In the genomic region with DNA sequence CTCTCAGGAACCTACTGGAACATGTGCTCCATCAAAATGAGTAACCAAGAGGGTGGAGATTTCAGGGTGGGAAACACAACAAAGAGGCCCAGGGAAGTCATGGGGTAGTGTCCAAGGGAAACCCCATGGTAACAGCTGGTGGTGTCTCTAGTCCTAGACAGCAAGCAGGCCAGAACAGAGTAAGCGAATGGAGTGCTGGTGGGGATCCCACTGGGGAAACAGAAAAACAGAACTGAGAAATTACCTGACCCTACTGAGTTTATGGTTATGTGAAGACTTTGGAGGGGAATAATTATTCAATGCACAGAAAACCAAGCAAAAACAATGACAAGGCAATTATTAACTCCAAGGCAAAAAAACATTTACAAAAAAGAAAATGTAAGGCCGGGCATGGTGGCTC, we compare ENCODE assay signal across 11 cellular contexts. TPM values are rescaled to one million over a fixed set of nuclear protein-coding genes. Genes with fewer than 3 reads are reported as not detected.
DNase-seq lines count a peak whose midpoint lies in the region; ATAC-seq and TF ChIP-seq lines count a peak whose summit lies in the region.
"Had no signal": no experiment of that assay in that cellular context is flagged by ENCODE, and none has a peak within 500 bp of the region (broad histone marks: within the 10 kb centered on the region; RNA-seq: fewer than 3 reads in every experiment).

No MANE protein-coding gene starts in this region.

- H3K9me3 ChIP-seq in CD4-positive, CD25-positive, alpha-beta regulatory T cell (ENCODE audit: control insufficient read depth in 2 of 2, low read length in 2 of 2) = no peaks in the 10 kb centered on the region

- H3K4me3 Mint-ChIP-seq in CD4-positive, CD25-positive, alpha-beta regulatory T cell = peak overlapping the region in 1 of 4 donors; percentile 23
- H3K4me3 Mint-ChIP-seq in activated T-helper 17 cell treated with anti-CD3 and anti-CD28 coated beads, Interleukin-2, amount 50 U/mL, for 72 hours = no peak overlapping the region
- H3K4me3 Mint-ChIP-seq in glutamatergic neuron (ENCODE audit: unreplicated experiment) = no peak overlapping the region

- H3K4me1 ChIP-seq in CD4-positive, CD25-positive, alpha-beta regulatory T cell (ENCODE audit: control insufficient read depth, insufficient read depth, low read length, poor library complexity, severe bottlenecking) = no peaks in the 10 kb centered on the region

- no peak for DNase-seq in CD4-positive, CD25-positive, alpha-beta regulatory T cell
- DNase-seq in glutamatergic neuron = no peak
- DNase-seq in stimulated activated CD4-positive, alpha-beta T cell treated with anti-CD3 and anti-CD28 coated beads, Interleukin-2, amount 100 ng/mL, for 24 hours = no peak
- DNase-seq in NCI-H69 (lab: John Stamatoyannopoulos, UW) = no peak
- DNase-seq in effector CD4-positive, alpha-beta T cell = no peak
- DNase-seq: activated gamma-delta T cell, NCI-H1436 treated with DMSO at 0.1 percent for 48 hours, nucleus accumbens had no signal

- H3K36me3 ChIP-seq in CD4-positive, CD25-positive, alpha-beta regulatory T cell (ENCODE audit: control insufficient read depth, insufficient read depth, low read length) = peaks cover 78% of the 10 kb centered on the region

- H3K4me3 ChIP-seq in CD4-positive, CD25-positive, alpha-beta regulatory T cell (ENCODE audit: low read depth, low read length) = no peak overlapping the region

- H3K36me3 Mint-ChIP-seq in CD4-positive, CD25-positive, alpha-beta regulatory T cell = peaks cover 82% of the 10 kb centered on the region
- H3K36me3 Mint-ChIP-seq in activated T-helper 17 cell treated with anti-CD3 and anti-CD28 coated beads, Interleukin-2, amount 50 U/mL, for 72 hours (ENCODE audit: low read depth) = peaks cover 100% of the 10 kb centered on the region
- no peaks in the 10 kb centered on the region for H3K36me3 Mint-ChIP-seq in glutamatergic neuron (ENCODE audit: unreplicated experiment)

- TF ChIP-seq CTCF in glutamatergic neuron (IDR thresholded peaks at IDR 0.05; ENCODE audit: partially characterized antibody, unreplicated experiment) = no peak

- H3K27ac Mint-ChIP-seq in CD4-positive, CD25-positive, alpha-beta regulatory T cell = peak overlapping the region; percentile 12 to 94 (median 79)
- H3K27ac Mint-ChIP-seq in activated T-helper 17 cell treated with anti-CD3 and anti-CD28 coated beads, Interleukin-2, amount 50 U/mL, for 72 hours = peak overlapping the region; percentile 29
- no peak overlapping the region for H3K27ac Mint-ChIP-seq in glutamatergic neuron (ENCODE audit: unreplicated experiment)

- no peaks in the 10 kb centered on the region for H3K9me3 Mint-ChIP-seq in CD4-positive, CD25-positive, alpha-beta regulatory T cell
- no peaks in the 10 kb centered on the region for H3K9me3 Mint-ChIP-seq in activated T-helper 17 cell treated with anti-CD3 and anti-CD28 coated beads, Interleukin-2, amount 50 U/mL, for 72 hours
- no peaks in the 10 kb centered on the region for H3K9me3 Mint-ChIP-seq in glutamatergic neuron (ENCODE audit: unreplicated experiment)

- H3K27me3 ChIP-seq in CD4-positive, CD25-positive, alpha-beta regulatory T cell (ENCODE audit: control insufficient read depth, insufficient read depth, low read length) = no peaks in the 10 kb centered on the region

- no peak for ATAC-seq in CD4-positive, CD25-positive, alpha-beta regulatory T cell (ENCODE audit: low read depth in 2 of 2)
- ATAC-seq in GM19372 (IDR thresholded peaks at IDR 0.05; ENCODE audit: low read depth, unreplicated experiment) (peak; percentile 84), HG02852 (IDR thresholded peaks at IDR 0.05; ENCODE audit: unreplicated experiment) (peak; percentile 92)
- no peak for ATAC-seq in activated T-helper 17 cell treated with anti-CD3 and anti-CD28 coated beads, Interleukin-2, amount 50 U/mL, for 72 hours (replicated peaks)

- H3K4me1 Mint-ChIP-seq in CD4-positive, CD25-positive, alpha-beta regulatory T cell = peaks cover 14 to 31% (median 24%) of the 10 kb centered on the region in 4 donors
- peaks cover 18% of the 10 kb centered on the region for H3K4me1 Mint-ChIP-seq in activated T-helper 17 cell treated with anti-CD3 and anti-CD28 coated beads, Interleukin-2, amount 50 U/mL, for 72 hours
- peaks cover 9% of the 10 kb centered on the region for H3K4me1 Mint-ChIP-seq in glutamatergic neuron (ENCODE audit: low read depth, unreplicated experiment)

- no peak overlapping the region for H3K27ac ChIP-seq in CD4-positive, CD25-positive, alpha-beta regulatory T cell (ENCODE audit: insufficient read depth, low read length, poor library complexity, severe bottlenecking)

- no peaks in the 10 kb centered on the region for H3K27me3 Mint-ChIP-seq in CD4-positive, CD25-positive, alpha-beta regulatory T cell
- H3K27me3 Mint-ChIP-seq in activated T-helper 17 cell treated with anti-CD3 and anti-CD28 coated beads, Interleukin-2, amount 50 U/mL, for 72 hours = no peaks in the 10 kb centered on the region
- peaks cover 2% of the 10 kb centered on the region for H3K27me3 Mint-ChIP-seq in glutamatergic neuron (ENCODE audit: unreplicated experiment)

RNA-seq across cellular contexts. Expression of a gene that starts 16.9 kb away (rescaled TPM):
- total RNA-seq in CD4-positive, CD25-positive, alpha-beta regulatory T cell = 50.2 TPM
- 10 to 100 TPM; 21.3 to 27.5 (median 25.4) TPM for polyA plus RNA-seq in CD4-positive, CD25-positive, alpha-beta regulatory T cell
- total RNA-seq in activated T-helper 17 cell treated with anti-CD3 and anti-CD28 coated beads, Interleukin-2, amount 50 U/mL, for 72 hours = 10 to 100 TPM; 51.6 to 58.2 TPM
- 54.0 TPM for total RNA-seq in glutamatergic neuron (ENCODE audit: unreplicated experiment)

RNA-seq across cellular contexts. Expression of a gene that starts 56.9 kb away (rescaled TPM):
- total RNA-seq in CD4-positive, CD25-positive, alpha-beta regulatory T cell = not detected
- not detected for polyA plus RNA-seq in CD4-positive, CD25-positive, alpha-beta regulatory T cell
- total RNA-seq in activated T-helper 17 cell treated with anti-CD3 and anti-CD28 coated beads, Interleukin-2, amount 50 U/mL, for 72 hours = not detected
- 4.3 TPM for total RNA-seq in glutamatergic neuron (ENCODE audit: unreplicated experiment)

Comparison
In these comparisons a context has a peak if more than half of its experiments do, and no peak if none do; other contexts are left out.
1. ATAC-seq: peak in GM19372 (single experiment) and HG02852 (single experiment); none in CD4-positive, CD25-positive, alpha-beta regulatory T cell (0 of 2) and activated T-helper 17 cell treated with anti-CD3 and anti-CD28 coated beads, Interleukin-2, amount 50 U/mL, for 72 hours (single experiment).